ENCODE assay signal across 8 cellular contexts in the genomic region with DNA sequence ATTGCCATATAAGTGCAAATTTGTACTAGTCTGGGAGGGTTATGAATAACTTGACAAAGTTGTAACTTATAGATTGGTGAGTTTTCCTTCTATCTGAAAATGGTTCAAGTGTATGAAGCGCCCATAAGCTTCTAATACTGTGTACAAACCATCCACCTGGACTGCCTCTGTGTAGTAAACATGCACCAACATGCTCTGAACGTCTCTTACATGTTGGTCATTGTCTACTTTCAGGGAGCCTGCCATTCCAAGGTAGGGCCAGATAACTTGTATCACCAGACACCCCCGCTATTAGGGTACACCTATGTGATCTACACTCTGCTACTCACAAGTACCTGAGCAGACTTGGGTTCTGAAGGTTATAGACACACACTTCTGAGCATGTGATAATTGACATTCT.
"Had no signal": no experiment of that assay in that cellular context is flagged by ENCODE, and none has a peak within 500 bp of the region (broad histone marks: within the 10 kb centered on the region; RNA-seq: fewer than 3 reads in every experiment).

No MANE protein-coding gene starts in this region.

- FAIRE-seq: HepG2 had no signal

- H3K4me1 ChIP-seq: HAP-1 had no signal

- H3K36me3 ChIP-seq: HAP-1 had no signal

- DNase-seq: GM23248, GOT3, H7, HFFc6 had no signal

- H3K27ac ChIP-seq: GM23248, HL-60 had no signal

- H3K4me3 ChIP-seq: GM23248, HAP-1 had no signal

- ATAC-seq: HCT116, HepG2 had no signal
